Comparison of ENCODE assay signal across 23 cellular contexts in genomic region chr4:67428819-67429218, GRCh38.
"Had no signal": no experiment of that assay in that cellular context is flagged by ENCODE, and none has a peak within 500 bp of the region (broad histone marks: within the 10 kb centered on the region; RNA-seq: fewer than 3 reads in every experiment).

No MANE protein-coding gene starts in this region.

- ATAC-seq: effector memory CD8-positive, alpha-beta T cell; esophagus mucosa; gastrocnemius medialis; heart right ventricle; left cardiac atrium; left lung; left ventricle myocardium superior; lower lobe of right lung; mucosa of descending colon; naive thymus-derived CD8-positive, alpha-beta T cell had no signal

- H3K4me3 ChIP-seq: esophagus squamous epithelium, gastrocnemius medialis, heart right ventricle, left lung, lower lobe of right lung, mucosa of descending colon had no signal

- H3K27ac ChIP-seq: epithelial cell of prostate, esophagus squamous epithelium, gastrocnemius medialis, heart right ventricle, left lung, lower lobe of right lung had no signal

- H3K27me3 ChIP-seq: esophagus squamous epithelium, gastrocnemius medialis, heart right ventricle, left lung had no signal

- H3K4me1 ChIP-seq: esophagus squamous epithelium, gastrocnemius medialis, heart right ventricle, left lung, lower lobe of right lung had no signal

- DNase-seq: cortex of kidney; effector CD8-positive, alpha-beta T cell; effector memory CD8-positive, alpha-beta T cell; endodermal cell; erythroblast; esophagus squamous epithelium; foreskin fibroblast; foreskin melanocyte; gastrocnemius medialis; glutamatergic neuron; head of caudate nucleus; heart right ventricle; hippocampal formation; left cardiac atrium; left lung; left ventricle myocardium superior; lower lobe of right lung; mesenchymal stem cell; mucosa of descending colon; naive B cell; naive thymus-derived CD8-positive, alpha-beta T cell had no signal

- H3K9me3 ChIP-seq: esophagus squamous epithelium, gastrocnemius medialis, left lung, lower lobe of right lung, mucosa of descending colon had no signal

- H3K36me3 ChIP-seq: esophagus squamous epithelium, gastrocnemius medialis, left lung had no signal
